In genomic region chr6:33697845-33698244, GRCh38 we compare ENCODE assay signal across 14 cellular contexts. TPM values are rescaled to one million over a fixed set of nuclear protein-coding genes. Genes with fewer than 3 reads are reported as not detected.
DNase-seq lines count a peak whose midpoint lies in the region; ATAC-seq and TF ChIP-seq lines count a peak whose summit lies in the region.
"Had no signal": no experiment of that assay in that cellular context is flagged by ENCODE, and none has a peak within 500 bp of the region (broad histone marks: within the 10 kb centered on the region; RNA-seq: fewer than 3 reads in every experiment).

No MANE protein-coding gene starts in this region.

- CTCF ChIA-PET in IMR-90 (lab: Yijun Ruan, JAX), result interaction anchor here (0.7 kb wide), 1 partner anchor 14 kb away, joined by 3 read pairs; the partner anchor contains the start of gene UQCC2

- no peak overlapping the region for H3K9ac ChIP-seq in IMR-90 (ENCODE audit: low read depth, low read length)
- H3K9ac ChIP-seq in neuronal stem cell (ENCODE audit: low read depth, low read length, poor library complexity), result peak overlapping the region; percentile 57
- H3K9ac ChIP-seq in MM.1S (ENCODE audit: low read length), result no peak overlapping the region

- no peak overlapping the region for H2AK5ac ChIP-seq in IMR-90 (ENCODE audit: low read depth, low read length)
- no peak overlapping the region for H2AK5ac ChIP-seq in neuronal stem cell (ENCODE audit: low read depth, low read length)

- TF ChIP-seq POLR2A in IMR-90 (IDR thresholded peaks at IDR 0.05; ENCODE audit: low read depth, low read length), result no peak

- H2BK5ac ChIP-seq in IMR-90 (ENCODE audit: low read depth, low read length, poor library complexity, severe bottlenecking) (no peak overlapping the region), neuronal stem cell (ENCODE audit: low read length) (no peak overlapping the region)

- H3F3A ChIP-seq in MM.1S (ENCODE audit: insufficient read depth, low read length), result peaks cover 10% of the 10 kb centered on the region; the same call in 1 of the 2 replicates

- H3K9me1 ChIP-seq in IMR-90 (ENCODE audit: insufficient read depth, low read length), result peaks cover 16% of the 10 kb centered on the region

- H2BK15ac ChIP-seq in IMR-90 (ENCODE audit: low read depth, low read length) (no peak overlapping the region), neuronal stem cell (ENCODE audit: low read length) (no peak overlapping the region)

- WGBS in IMR-90 (ENCODE audit: extremely low coverage in 2 of 2, insufficient read length in 1 of 2), 2 experiments, result 95% methylated on average over 6 of the region's 10 CpGs; no CpG with 5 or more reads in 1 of the 2 experiments
- WGBS in neuronal stem cell (ENCODE audit: extremely low coverage in 2 of 2, insufficient read length in 2 of 2, insufficient replicate concordance in 1 of 2), 2 donors, result no CpG with 5 or more reads among the region's 10 CpGs

- H4K91ac ChIP-seq in IMR-90 (ENCODE audit: insufficient read depth, low read depth, low read length), result no peak overlapping the region
- H4K91ac ChIP-seq in neuronal stem cell (ENCODE audit: low read depth, low read length, poor library complexity), result no peak overlapping the region

- no peak overlapping the region for H3K4me2 ChIP-seq in IMR-90 (ENCODE audit: low read depth, low read length)
- no peak overlapping the region for H3K4me2 ChIP-seq in neuronal stem cell (ENCODE audit: insufficient read depth, low read length, poor library complexity, severe bottlenecking)
- no peak overlapping the region for H3K4me2 ChIP-seq in MM.1S (ENCODE audit: low read depth, low read length)

- H3K27me3 ChIP-seq in IMR-90 (ENCODE audit: control insufficient read depth, insufficient read depth, low read length), result no peaks in the 10 kb centered on the region
- H3K27me3 ChIP-seq in neuronal stem cell (ENCODE audit: control insufficient read depth in 3 of 3, insufficient read depth in 3 of 3, low read depth in 1 of 3, low read length in 3 of 3), result no peaks in the 10 kb centered on the region
- H3K27me3 ChIP-seq in MM.1S (replicated peaks; ENCODE audit: insufficient read depth, low read length), result no peaks in the 10 kb centered on the region
- H3K27me3 ChIP-seq: adrenal gland, pancreas, upper lobe of left lung had no signal

- H3K9me3 ChIP-seq in IMR-90 (ENCODE audit: control insufficient read depth, insufficient read depth, low read length), result no peaks in the 10 kb centered on the region
- H3K9me3 ChIP-seq in neuronal stem cell (replicated peaks in 1 of 2; ENCODE audit: control insufficient read depth in 2 of 2, insufficient read depth in 1 of 2, low read depth in 1 of 2, low read length in 2 of 2), result no peaks in the 10 kb centered on the region
- H3K9me3 ChIP-seq in MM.1S (replicated peaks; ENCODE audit: insufficient read depth, low read length), result no peaks in the 10 kb centered on the region
- H3K9me3 ChIP-seq: adrenal gland, pancreas, upper lobe of left lung had no signal

- H4K8ac ChIP-seq in IMR-90 (ENCODE audit: low read depth in 2 of 2, low read length in 2 of 2) (no peak overlapping the region), neuronal stem cell (ENCODE audit: low read depth, low read length) (no peak overlapping the region)

- dilution Hi-C loops in IMR-90 (cut with HindIII; ENCODE audit: low sequenced_read_pairs, unreplicated experiment), result no loop called here

- H3K4me3 Mint-ChIP-seq in activated T-cell treated with anti-CD3 and anti-CD28 coated beads, Interleukin-2, amount 50 U/mL, for 24 hours, result no peak overlapping the region
- H3K4me3 Mint-ChIP-seq in activated naive CD8-positive, alpha-beta T cell treated with anti-CD3 and anti-CD28 coated beads for 36 hours, result no peak overlapping the region

- H2BK120ac ChIP-seq in IMR-90 (ENCODE audit: low read depth, low read length), result no peak overlapping the region
- H2BK120ac ChIP-seq in neuronal stem cell (ENCODE audit: low read depth, low read length), result no peak overlapping the region

- H3K27ac ChIP-seq in IMR-90 (ENCODE audit: insufficient read depth, low read length) (no peak overlapping the region), neuronal stem cell (replicated peaks; ENCODE audit: low read length) (no peak overlapping the region), MM.1S (ENCODE audit: low read length) (no peak overlapping the region)

- DNase-seq in activated T-cell treated with anti-CD3 and anti-CD28 coated beads, Interleukin-2, amount 50 U/mL, for 24 hours, result no peak
- no peak for DNase-seq in activated T-cell treated with anti-CD3 and anti-CD28 coated beads for 4 hours
- no peak for DNase-seq in IMR-90
- DNase-seq in activated naive CD8-positive, alpha-beta T cell treated with anti-CD3 and anti-CD28 coated beads for 36 hours, result no peak
- DNase-seq in neuronal stem cell (ENCODE audit: low spot score), result no peak
- no peak for DNase-seq in MM.1S
- DNase-seq: OCI-M1 had no signal

- no peak overlapping the region for H3K18ac ChIP-seq in IMR-90 (ENCODE audit: low read depth, low read length)
- no peak overlapping the region for H3K18ac ChIP-seq in neuronal stem cell (ENCODE audit: low read length)

- intact Hi-C loops in IMR-90 (cut with micrococcal nuclease), result no loop called here

- TF ChIP-seq CTCF in IMR-90 (conservative IDR thresholded peaks at IDR 0.05; ENCODE audit: low read depth, low read length) (no peak), MM.1S (IDR thresholded peaks at IDR 0.05; ENCODE audit: low read length) (no peak)

- H2AFZ ChIP-seq in IMR-90 (replicated peaks; ENCODE audit: low read length, poor library complexity), result no peak overlapping the region
- no peak overlapping the region for H2AFZ ChIP-seq in neuronal stem cell (ENCODE audit: low read length)
- no peak overlapping the region for H2AFZ ChIP-seq in MM.1S (ENCODE audit: low read length)

- no peaks in the 10 kb centered on the region for H3K27me3 Mint-ChIP-seq in activated T-cell treated with anti-CD3 and anti-CD28 coated beads, Interleukin-2, amount 50 U/mL, for 24 hours
- no peaks in the 10 kb centered on the region for H3K27me3 Mint-ChIP-seq in activated naive CD8-positive, alpha-beta T cell treated with anti-CD3 and anti-CD28 coated beads for 36 hours

- no peak overlapping the region for H3K23ac ChIP-seq in IMR-90 (ENCODE audit: low read depth, low read length)
- H3K23ac ChIP-seq in neuronal stem cell (ENCODE audit: low read depth, low read length, poor library complexity), result no peak overlapping the region

- H3K27ac Mint-ChIP-seq in activated T-cell treated with anti-CD3 and anti-CD28 coated beads, Interleukin-2, amount 50 U/mL, for 24 hours, result peak overlapping the region; percentile 96
- H3K27ac Mint-ChIP-seq in activated naive CD8-positive, alpha-beta T cell treated with anti-CD3 and anti-CD28 coated beads for 36 hours, result peak overlapping the region; percentile 83

- H3K9me3 Mint-ChIP-seq in activated T-cell treated with anti-CD3 and anti-CD28 coated beads, Interleukin-2, amount 50 U/mL, for 24 hours, result no peaks in the 10 kb centered on the region
- no peaks in the 10 kb centered on the region for H3K9me3 Mint-ChIP-seq in activated naive CD8-positive, alpha-beta T cell treated with anti-CD3 and anti-CD28 coated beads for 36 hours

- H3K14ac ChIP-seq in IMR-90 (replicated peaks; ENCODE audit: low read depth, low read length) (no peak overlapping the region), neuronal stem cell (ENCODE audit: low read length) (no peak overlapping the region)

- in situ Hi-C loops in IMR-90 (cut with MboI; ENCODE audit: low sequenced_read_pairs), result no loop called here

- POLR2A ChIA-PET in IMR-90 (lab: Charles Lee; ENCODE audit: unreplicated experiment), result no interaction called here

- H3K79me1 ChIP-seq in IMR-90 (ENCODE audit: low read depth in 1 of 2, low read length in 2 of 2) (peaks cover 5 to 39% of the 10 kb centered on the region in 2 experiments; a peak in 2 of 4 replicates), neuronal stem cell (ENCODE audit: low read depth, low read length) (peaks cover 3% of the 10 kb centered on the region)

- H3K4me1 ChIP-seq in IMR-90 (ENCODE audit: control insufficient read depth, insufficient read depth, low read length), result peaks cover 20% of the 10 kb centered on the region
- H3K4me1 ChIP-seq in neuronal stem cell (ENCODE audit: control insufficient read depth in 2 of 2, insufficient read depth in 1 of 2, low read depth in 1 of 2, low read length in 2 of 2), result peaks cover 4 to 5% of the 10 kb centered on the region in 2 donors
- H3K4me1 ChIP-seq in MM.1S (ENCODE audit: low read length), result no peaks in the 10 kb centered on the region
- H3K4me1 ChIP-seq: pancreas had no signal

- H4K20me1 ChIP-seq in IMR-90 (ENCODE audit: insufficient read depth, low read length), result peaks cover 8% of the 10 kb centered on the region; the same call in 1 of the 2 replicates
- no peaks in the 10 kb centered on the region for H4K20me1 ChIP-seq in MM.1S (ENCODE audit: insufficient read depth, low read length)

- H3K79me2 ChIP-seq in MM.1S (ENCODE audit: low read length), result no peaks in the 10 kb centered on the region

- H2BK12ac ChIP-seq in neuronal stem cell (ENCODE audit: low read length), result no peak overlapping the region

- no TSS peak for BruUV-seq in IMR-90 (replicated peaks; lab: Mats Ljungman, UMichigan)

- H3K36me3 ChIP-seq in IMR-90 (ENCODE audit: control insufficient read depth, insufficient read depth, low read length) (peaks cover 14% of the 10 kb centered on the region), neuronal stem cell (replicated peaks in 1 of 2; ENCODE audit: control insufficient read depth in 2 of 2, insufficient read depth in 2 of 2, low read length in 2 of 2) (peaks cover 43 to 75% of the 10 kb centered on the region in 2 donors), MM.1S (replicated peaks; ENCODE audit: insufficient read depth, low read length) (peaks cover 5% of the 10 kb centered on the region; the same call in 1 of the 2 replicates)

- no peak for TF ChIP-seq RAD21 in IMR-90 (IDR thresholded peaks at IDR 0.05; ENCODE audit: low read length)

- no peaks in the 10 kb centered on the region for H3K9me2 ChIP-seq in MM.1S (replicated peaks; ENCODE audit: insufficient read depth, low read length)

- peak overlapping the region; percentile 6 for H2AK9ac ChIP-seq in IMR-90 (replicated peaks; ENCODE audit: low read depth, low read length, poor library complexity)

- peaks cover 71% of the 10 kb centered on the region for H3K4me1 Mint-ChIP-seq in activated T-cell treated with anti-CD3 and anti-CD28 coated beads, Interleukin-2, amount 50 U/mL, for 24 hours (ENCODE audit: low read depth)
- peaks cover 53% of the 10 kb centered on the region for H3K4me1 Mint-ChIP-seq in activated naive CD8-positive, alpha-beta T cell treated with anti-CD3 and anti-CD28 coated beads for 36 hours

- H3K4ac ChIP-seq in IMR-90 (ENCODE audit: low read depth, low read length) (no peak overlapping the region), neuronal stem cell (ENCODE audit: low read length) (no peak overlapping the region)

- no peak overlapping the region for H3K56ac ChIP-seq in IMR-90 (ENCODE audit: extremely low read depth, insufficient read depth, low read length)

- no peak overlapping the region for H3K4me3 ChIP-seq in IMR-90 (ENCODE audit: insufficient read depth, low read depth, low read length)
- H3K4me3 ChIP-seq in neuronal stem cell (ENCODE audit: low read length in 2 of 2), result no peak overlapping the region
- H3K4me3 ChIP-seq in MM.1S (ENCODE audit: low read length), result no peak overlapping the region
- H3K4me3 ChIP-seq: adrenal gland, pancreas, upper lobe of left lung had no signal

- ATAC-seq in IMR-90 (ENCODE audit: low read depth), result no peak
- no peak for ATAC-seq in GM18498 (IDR thresholded peaks at IDR 0.05; ENCODE audit: unreplicated experiment)
- ATAC-seq in GM19467 (IDR thresholded peaks at IDR 0.05; ENCODE audit: unreplicated experiment), result no peak
- ATAC-seq: HepG2 had no signal

- H2BK20ac ChIP-seq in IMR-90 (ENCODE audit: low read depth, low read length), result no peak overlapping the region

- H3K36me3 Mint-ChIP-seq in activated T-cell treated with anti-CD3 and anti-CD28 coated beads, Interleukin-2, amount 50 U/mL, for 24 hours (ENCODE audit: low read depth), result peaks cover 97% of the 10 kb centered on the region
- H3K36me3 Mint-ChIP-seq in activated naive CD8-positive, alpha-beta T cell treated with anti-CD3 and anti-CD28 coated beads for 36 hours, result peaks cover 28% of the 10 kb centered on the region

- no peak overlapping the region for H4K5ac ChIP-seq in IMR-90 (ENCODE audit: low read depth, low read length)

RNA-seq across cellular contexts. Expression of gene UQCC2, which starts 13.7 kb away (rescaled TPM):
- 13.8 and 23.1 TPM in 2 replicates for total RNA-seq in IMR-90 (2012; rRNA removed)
- 34.5 and 44.5 TPM in 2 replicates for polyA plus RNA-seq in IMR-90 (2012; rRNA removed)
- polyA plus RNA-seq in IMR-90 (2012; cell fraction: cytosol; rRNA removed), result 28.0 and 38.5 TPM in 2 replicates
- 18.4 and 25.0 TPM in 2 replicates for polyA plus RNA-seq in IMR-90 (2012; cell fraction: nucleus; rRNA removed; ENCODE audit: low replicate concordance)
- total RNA-seq in activated naive CD8-positive, alpha-beta T cell treated with anti-CD3 and anti-CD28 coated beads for 36 hours, result 100 to 1,000 TPM; 118 to 126 TPM
- polyA plus RNA-seq in neuronal stem cell (2013, experiment 1 of 2), result 222 TPM
- polyA plus RNA-seq in neuronal stem cell (2013, experiment 2 of 2), result 222 TPM

RNA-seq across cellular contexts. Expression of gene IP6K3, which starts 48.9 kb away (rescaled TPM):
- 0.18 and 0.28 TPM in 2 replicates for total RNA-seq in IMR-90 (2012; rRNA removed)
- polyA plus RNA-seq in IMR-90 (2012; rRNA removed), result 0.51 and 0.52 TPM in 2 replicates
- polyA plus RNA-seq in IMR-90 (2012; cell fraction: cytosol; rRNA removed), result 0.22 and 0.62 TPM in 2 replicates
- polyA plus RNA-seq in IMR-90 (2012; cell fraction: nucleus; rRNA removed; ENCODE audit: low replicate concordance), result 0.39 and 0.49 TPM in 2 replicates
- total RNA-seq in activated naive CD8-positive, alpha-beta T cell treated with anti-CD3 and anti-CD28 coated beads for 36 hours, result not detected
- polyA plus RNA-seq in neuronal stem cell (2013, experiment 1 of 2), result 1.7 TPM
- 1.4 TPM for polyA plus RNA-seq in neuronal stem cell (2013, experiment 2 of 2)
- total RNA-seq: T-helper 1 cell treated with Interleukin-12 subunit alpha and Interleukin-12 subunit beta and Interleukin-4 antibody, amounts not matched to agents 30 ng/mL and 1 ng/mL, for 36 hours had no signal
